21 cellular contexts compared by ENCODE assay signal in genomic region chr9:129810116-129810515, GRCh38. TPM values are rescaled to one million over a fixed set of nuclear protein-coding genes. Genes with fewer than 3 reads are reported as not detected.
"Had no signal": no experiment of that assay in that cellular context is flagged by ENCODE, and none has a peak within 500 bp of the region (broad histone marks: within the 10 kb centered on the region; RNA-seq: fewer than 3 reads in every experiment).

No MANE protein-coding gene starts in this region.

- H3K9me3 ChIP-seq: esophagus squamous epithelium, pancreas, sigmoid colon, testis, upper lobe of left lung had no signal

- DNase-seq: activated CD4-positive, alpha-beta T cell treated with anti-CD3 and anti-CD28 coated beads, Interleukin-2, amount 50 U/mL, for 4 hours; activated naive CD4-positive, alpha-beta T cell treated with anti-CD3 and anti-CD28 coated beads, Interleukin-2, amount 10 ng/mL, durations not matched to agents 7 days and 5 days; activated naive CD8-positive, alpha-beta T cell treated with anti-CD3 and anti-CD28 coated beads, Interleukin-2, amount 50 U/mL, for 24 hours; activated T-cell treated with anti-CD3 and anti-CD28 coated beads, Interleukin-2, amount 50 U/mL, for 1 hour; anterior cingulate cortex; effector CD4-positive, alpha-beta T cell; esophagus squamous epithelium; mesendoderm; naive thymus-derived CD8-positive, alpha-beta T cell; pancreas; sigmoid colon; stimulated activated CD4-positive, alpha-beta T cell treated with anti-CD3 and anti-CD28 coated beads, Interleukin-4, amount 100 ng/mL, for 4 hours; SW 1271; T-helper 2 cell; testis; WERI-Rb-1 had no signal

- H3K27me3 ChIP-seq: esophagus squamous epithelium, pancreas, sigmoid colon, testis, upper lobe of left lung had no signal

- H3K9me3 Mint-ChIP-seq: activated naive CD4-positive, alpha-beta T cell treated with anti-CD3 and anti-CD28 coated beads, Interleukin-2, amount 10 ng/mL, durations not matched to agents 7 days and 5 days; activated naive CD8-positive, alpha-beta T cell treated with anti-CD3 and anti-CD28 coated beads, Interleukin-2, amount 50 U/mL, for 24 hours; activated T-helper 2 cell treated with anti-CD3 and anti-CD28 coated beads, Interferon-gamma antibody, Interleukin-2, Interleukin-4, amounts not matched to agents 10 μg/mL and 5 μg/mL and 100 μg/mL, durations not matched to agents 14 hours and 24 hours and 36 hours; central memory CD8-positive, alpha-beta T cell; naive thymus-derived CD8-positive, alpha-beta T cell; stimulated activated memory B cell treated with anti-CD40 and anti-IgM and Interleukin-4, amounts not matched to agents 10 μg/mL and 1 μg/mL and 100 μg/mL, for 72 hours had no signal

- H3K36me3 ChIP-seq: pancreas had no signal

- H3K4me3 Mint-ChIP-seq: activated naive CD4-positive, alpha-beta T cell treated with anti-CD3 and anti-CD28 coated beads, Interleukin-2, amount 10 ng/mL, durations not matched to agents 7 days and 5 days; activated naive CD8-positive, alpha-beta T cell treated with anti-CD3 and anti-CD28 coated beads, Interleukin-2, amount 50 U/mL, for 24 hours; central memory CD8-positive, alpha-beta T cell; naive thymus-derived CD8-positive, alpha-beta T cell; stimulated activated memory B cell treated with anti-CD40 and anti-IgM and Interleukin-4, amounts not matched to agents 10 μg/mL and 1 μg/mL and 100 μg/mL, for 72 hours had no signal

- H3K4me1 ChIP-seq: testis had no signal

- FAIRE-seq: endothelial cell of umbilical vein, pancreas had no signal

- H3K27ac ChIP-seq: esophagus squamous epithelium, sigmoid colon, testis, upper lobe of left lung, WERI-Rb-1 had no signal

- H3K27ac Mint-ChIP-seq: activated naive CD4-positive, alpha-beta T cell treated with anti-CD3 and anti-CD28 coated beads, Interleukin-2, amount 10 ng/mL, durations not matched to agents 7 days and 5 days; activated naive CD8-positive, alpha-beta T cell treated with anti-CD3 and anti-CD28 coated beads, Interleukin-2, amount 50 U/mL, for 24 hours; activated T-helper 2 cell treated with anti-CD3 and anti-CD28 coated beads, Interferon-gamma antibody, Interleukin-2, Interleukin-4, amounts not matched to agents 10 μg/mL and 5 μg/mL and 100 μg/mL, durations not matched to agents 14 hours and 24 hours and 36 hours; stimulated activated memory B cell treated with anti-CD40 and anti-IgM and Interleukin-4, amounts not matched to agents 10 μg/mL and 1 μg/mL and 100 μg/mL, for 72 hours had no signal

- H3K4me3 ChIP-seq: esophagus squamous epithelium, pancreas, sigmoid colon, testis, upper lobe of left lung had no signal

- H3K27me3 Mint-ChIP-seq: activated naive CD4-positive, alpha-beta T cell treated with anti-CD3 and anti-CD28 coated beads, Interleukin-2, amount 10 ng/mL, durations not matched to agents 7 days and 5 days; activated naive CD8-positive, alpha-beta T cell treated with anti-CD3 and anti-CD28 coated beads, Interleukin-2, amount 50 U/mL, for 24 hours; central memory CD8-positive, alpha-beta T cell; naive thymus-derived CD8-positive, alpha-beta T cell; stimulated activated memory B cell treated with anti-CD40 and anti-IgM and Interleukin-4, amounts not matched to agents 10 μg/mL and 1 μg/mL and 100 μg/mL, for 72 hours had no signal

- ATAC-seq: activated naive CD8-positive, alpha-beta T cell treated with anti-CD3 and anti-CD28 coated beads, Interleukin-2, amount 50 U/mL, for 24 hours; naive thymus-derived CD8-positive, alpha-beta T cell; stimulated activated memory B cell treated with anti-CD40 and anti-IgM and Interleukin-4, amounts not matched to agents 10 μg/mL and 1 μg/mL and 100 μg/mL, for 72 hours had no signal

RNA-seq across cellular contexts. Expression of gene PTGES, which starts 57.3 kb away (rescaled TPM):
- total RNA-seq: endothelial cell of umbilical vein; naive thymus-derived CD8-positive, alpha-beta T cell had no signal
- polyA plus RNA-seq: endothelial cell of umbilical vein had no signal
